1 cellular context compared by ENCODE assay signal in genomic region chr3:118912188-118912587, GRCh38.
TF ChIP-seq lines count a peak whose summit lies in the region.

No MANE protein-coding gene starts in this region.

TF ChIP-seq in SK-N-SH treated with all-trans-retinoic acid at 6 μM for 48 hours, 23 proteins besides CTCF, POLR2A, EP300 and RAD21 (continued from another document):
- TF ChIP-seq PATZ1 (CRISPR knock-in tag; IDR thresholded peaks at IDR 0.05; ENCODE audit: borderline replicate concordance) (no peak), SNAI2 (CRISPR knock-in tag; IDR thresholded peaks at IDR 0.05) (no peak), CSRNP3 (CRISPR knock-in tag; IDR thresholded peaks at IDR 0.05) (no peak), ZC3H10 (CRISPR knock-in tag; IDR thresholded peaks at IDR 0.05) (no peak), TOX (CRISPR knock-in tag; IDR thresholded peaks at IDR 0.05; ENCODE audit: borderline replicate concordance) (no peak), ARNTL (CRISPR knock-in tag; IDR thresholded peaks at IDR 0.05; ENCODE audit: borderline replicate concordance, low read depth) (no peak), ESRRG (CRISPR knock-in tag; IDR thresholded peaks at IDR 0.05) (no peak), RARB (CRISPR knock-in tag; IDR thresholded peaks at IDR 0.05) (no peak), GLIS3 (CRISPR knock-in tag; IDR thresholded peaks at IDR 0.05) (no peak), BACH2 (CRISPR knock-in tag; IDR thresholded peaks at IDR 0.05; ENCODE audit: borderline replicate concordance) (no peak)
- TF ChIP-seq, protein P1, sequence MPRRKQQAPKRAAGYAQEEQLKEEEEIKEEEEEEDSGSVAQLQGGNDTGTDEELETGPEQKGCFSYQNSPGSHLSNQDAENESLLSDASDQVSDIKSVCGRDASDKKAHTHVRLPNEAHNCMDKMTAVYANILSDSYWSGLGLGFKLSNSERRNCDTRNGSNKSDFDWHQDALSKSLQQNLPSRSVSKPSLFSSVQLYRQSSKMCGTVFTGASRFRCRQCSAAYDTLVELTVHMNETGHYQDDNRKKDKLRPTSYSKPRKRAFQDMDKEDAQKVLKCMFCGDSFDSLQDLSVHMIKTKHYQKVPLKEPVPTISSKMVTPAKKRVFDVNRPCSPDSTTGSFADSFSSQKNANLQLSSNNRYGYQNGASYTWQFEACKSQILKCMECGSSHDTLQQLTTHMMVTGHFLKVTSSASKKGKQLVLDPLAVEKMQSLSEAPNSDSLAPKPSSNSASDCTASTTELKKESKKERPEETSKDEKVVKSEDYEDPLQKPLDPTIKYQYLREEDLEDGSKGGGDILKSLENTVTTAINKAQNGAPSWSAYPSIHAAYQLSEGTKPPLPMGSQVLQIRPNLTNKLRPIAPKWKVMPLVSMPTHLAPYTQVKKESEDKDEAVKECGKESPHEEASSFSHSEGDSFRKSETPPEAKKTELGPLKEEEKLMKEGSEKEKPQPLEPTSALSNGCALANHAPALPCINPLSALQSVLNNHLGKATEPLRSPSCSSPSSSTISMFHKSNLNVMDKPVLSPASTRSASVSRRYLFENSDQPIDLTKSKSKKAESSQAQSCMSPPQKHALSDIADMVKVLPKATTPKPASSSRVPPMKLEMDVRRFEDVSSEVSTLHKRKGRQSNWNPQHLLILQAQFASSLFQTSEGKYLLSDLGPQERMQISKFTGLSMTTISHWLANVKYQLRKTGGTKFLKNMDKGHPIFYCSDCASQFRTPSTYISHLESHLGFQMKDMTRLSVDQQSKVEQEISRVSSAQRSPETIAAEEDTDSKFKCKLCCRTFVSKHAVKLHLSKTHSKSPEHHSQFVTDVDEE (CRISPR knock-in tag; IDR thresholded peaks at IDR 0.05): no peak
- TF ChIP-seq, protein P2, sequence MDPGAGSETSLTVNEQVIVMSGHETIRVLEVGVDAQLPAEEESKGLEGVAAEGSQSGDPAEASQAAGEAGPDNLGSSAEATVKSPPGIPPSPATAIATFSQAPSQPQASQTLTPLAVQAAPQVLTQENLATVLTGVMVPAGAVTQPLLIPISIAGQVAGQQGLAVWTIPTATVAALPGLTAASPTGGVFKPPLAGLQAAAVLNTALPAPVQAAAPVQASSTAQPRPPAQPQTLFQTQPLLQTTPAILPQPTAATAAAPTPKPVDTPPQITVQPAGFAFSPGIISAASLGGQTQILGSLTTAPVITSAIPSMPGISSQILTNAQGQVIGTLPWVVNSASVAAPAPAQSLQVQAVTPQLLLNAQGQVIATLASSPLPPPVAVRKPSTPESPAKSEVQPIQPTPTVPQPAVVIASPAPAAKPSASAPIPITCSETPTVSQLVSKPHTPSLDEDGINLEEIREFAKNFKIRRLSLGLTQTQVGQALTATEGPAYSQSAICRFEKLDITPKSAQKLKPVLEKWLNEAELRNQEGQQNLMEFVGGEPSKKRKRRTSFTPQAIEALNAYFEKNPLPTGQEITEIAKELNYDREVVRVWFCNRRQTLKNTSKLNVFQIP (CRISPR knock-in tag; IDR thresholded peaks at IDR 0.05; ENCODE audit: borderline replicate concordance, low read depth): no peak
